Comparison of ENCODE assay signal across 6 cellular contexts in genomic region chr1:231463541-231463940, GRCh38.
"Had no signal": no experiment of that assay in that cellular context is flagged by ENCODE, and none has a peak within 500 bp of the region (broad histone marks: within the 10 kb centered on the region; RNA-seq: fewer than 3 reads in every experiment).

No MANE protein-coding gene starts in this region.

- H3K27ac ChIP-seq: GM23248, HL-60 had no signal

- H3K9ac ChIP-seq: GM23248 had no signal

- H3K36me3 ChIP-seq: HAP-1 had no signal

- H3K4me3 ChIP-seq: GM23248, HAP-1 had no signal

- DNase-seq: GM23248, GOT3, H7, HFFc6 had no signal

- H3K4me1 ChIP-seq: HAP-1 had no signal
